ENCODE assay signal across 1 cellular context in the genomic region with DNA sequence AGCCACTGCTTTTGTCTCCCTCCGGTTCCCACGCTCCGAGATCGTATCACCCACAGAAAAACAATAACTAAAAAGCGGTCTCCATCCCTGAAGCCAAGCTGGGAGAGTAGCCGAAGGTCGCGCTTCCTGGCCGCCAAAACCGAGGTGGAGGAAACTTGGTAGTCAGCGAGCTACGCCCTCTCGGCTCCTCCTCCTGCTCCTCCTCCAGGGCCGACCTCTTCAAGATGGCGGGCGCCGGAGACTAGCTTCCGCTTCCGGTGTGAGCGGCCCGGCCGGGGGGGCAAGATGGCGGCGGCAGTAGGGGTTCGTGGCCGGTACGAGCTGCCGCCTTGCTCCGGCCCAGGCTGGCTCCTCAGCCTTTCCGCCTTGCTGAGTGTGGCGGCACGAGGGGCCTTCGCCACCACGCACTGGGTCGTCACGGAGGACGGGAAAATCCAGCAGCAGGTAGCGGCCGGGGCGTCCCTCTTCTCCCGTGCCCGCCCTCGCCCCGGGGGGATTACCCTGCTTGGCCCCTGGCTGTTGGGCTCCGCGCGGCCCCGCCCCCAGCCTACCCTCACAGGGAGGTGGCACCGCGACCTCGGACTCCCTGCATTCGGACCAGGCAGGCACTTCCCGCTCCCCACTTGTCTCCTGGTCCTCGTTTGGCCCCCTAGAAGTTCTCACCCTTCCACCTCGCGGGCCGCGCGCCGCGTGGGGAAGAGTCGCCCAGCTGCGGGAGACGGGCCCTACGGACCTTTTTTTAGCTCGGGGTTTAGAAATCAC.
TF ChIP-seq lines count a peak whose summit lies in the region.

A gene with protein sequence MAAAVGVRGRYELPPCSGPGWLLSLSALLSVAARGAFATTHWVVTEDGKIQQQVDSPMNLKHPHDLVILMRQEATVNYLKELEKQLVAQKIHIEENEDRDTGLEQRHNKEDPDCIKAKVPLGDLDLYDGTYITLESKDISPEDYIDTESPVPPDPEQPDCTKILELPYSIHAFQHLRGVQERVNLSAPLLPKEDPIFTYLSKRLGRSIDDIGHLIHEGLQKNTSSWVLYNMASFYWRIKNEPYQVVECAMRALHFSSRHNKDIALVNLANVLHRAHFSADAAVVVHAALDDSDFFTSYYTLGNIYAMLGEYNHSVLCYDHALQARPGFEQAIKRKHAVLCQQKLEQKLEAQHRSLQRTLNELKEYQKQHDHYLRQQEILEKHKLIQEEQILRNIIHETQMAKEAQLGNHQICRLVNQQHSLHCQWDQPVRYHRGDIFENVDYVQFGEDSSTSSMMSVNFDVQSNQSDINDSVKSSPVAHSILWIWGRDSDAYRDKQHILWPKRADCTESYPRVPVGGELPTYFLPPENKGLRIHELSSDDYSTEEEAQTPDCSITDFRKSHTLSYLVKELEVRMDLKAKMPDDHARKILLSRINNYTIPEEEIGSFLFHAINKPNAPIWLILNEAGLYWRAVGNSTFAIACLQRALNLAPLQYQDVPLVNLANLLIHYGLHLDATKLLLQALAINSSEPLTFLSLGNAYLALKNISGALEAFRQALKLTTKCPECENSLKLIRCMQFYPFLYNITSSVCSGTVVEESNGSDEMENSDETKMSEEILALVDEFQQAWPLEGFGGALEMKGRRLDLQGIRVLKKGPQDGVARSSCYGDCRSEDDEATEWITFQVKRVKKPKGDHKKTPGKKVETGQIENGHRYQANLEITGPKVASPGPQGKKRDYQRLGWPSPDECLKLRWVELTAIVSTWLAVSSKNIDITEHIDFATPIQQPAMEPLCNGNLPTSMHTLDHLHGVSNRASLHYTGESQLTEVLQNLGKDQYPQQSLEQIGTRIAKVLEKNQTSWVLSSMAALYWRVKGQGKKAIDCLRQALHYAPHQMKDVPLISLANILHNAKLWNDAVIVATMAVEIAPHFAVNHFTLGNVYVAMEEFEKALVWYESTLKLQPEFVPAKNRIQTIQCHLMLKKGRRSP (plus strand): TSS at position 251 of the 762 bp plus-strand sequence. CDS start 35 bp downstream, at position 286.

TF ChIP-seq in endothelial cell of umbilical vein, 7 proteins besides CTCF, POLR2A, EP300 and RAD21:
- TF ChIP-seq POLR2AphosphoS5 (IDR thresholded peaks at IDR 0.05; ENCODE audit: insufficient read depth, low read depth, low read length) (peak; percentile 97), JUN (IDR thresholded peaks at IDR 0.05; ENCODE audit: borderline replicate concordance, insufficient read depth, insufficient read length, low read depth) (no peak)
TF ChIP-seq in endothelial cell of umbilical vein: peak in this region for 1.
